ENCODE assay signal across 1 cellular context in the genomic region with DNA sequence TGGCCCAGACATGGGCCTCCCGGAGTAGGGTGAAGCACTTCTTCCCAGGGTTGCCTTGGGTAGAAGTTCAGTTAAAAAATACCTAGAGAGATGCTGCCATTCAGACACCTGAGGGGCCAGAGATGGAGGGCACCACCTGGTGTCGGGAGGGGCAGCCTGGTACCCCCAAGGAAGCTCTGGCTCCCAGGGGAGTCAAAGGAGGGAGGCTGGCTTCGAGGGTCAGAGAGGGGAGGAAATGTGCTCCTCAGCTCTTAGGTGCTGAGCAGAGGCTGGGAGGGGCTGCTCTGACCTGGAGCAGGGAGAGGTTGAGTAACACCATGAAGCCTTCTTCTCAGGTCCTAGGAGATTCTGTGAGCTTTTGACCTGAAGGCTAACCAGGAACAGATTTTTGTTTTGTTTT.
TF ChIP-seq lines count a peak whose summit lies in the region.

No MANE protein-coding gene starts in this region.

TF ChIP-seq in HCT116, 20 proteins besides CTCF, POLR2A, EP300 and RAD21 (continued from another document):
- TF ChIP-seq ZFX (IDR thresholded peaks at IDR 0.05) = no peak
- TF ChIP-seq, protein P1, sequence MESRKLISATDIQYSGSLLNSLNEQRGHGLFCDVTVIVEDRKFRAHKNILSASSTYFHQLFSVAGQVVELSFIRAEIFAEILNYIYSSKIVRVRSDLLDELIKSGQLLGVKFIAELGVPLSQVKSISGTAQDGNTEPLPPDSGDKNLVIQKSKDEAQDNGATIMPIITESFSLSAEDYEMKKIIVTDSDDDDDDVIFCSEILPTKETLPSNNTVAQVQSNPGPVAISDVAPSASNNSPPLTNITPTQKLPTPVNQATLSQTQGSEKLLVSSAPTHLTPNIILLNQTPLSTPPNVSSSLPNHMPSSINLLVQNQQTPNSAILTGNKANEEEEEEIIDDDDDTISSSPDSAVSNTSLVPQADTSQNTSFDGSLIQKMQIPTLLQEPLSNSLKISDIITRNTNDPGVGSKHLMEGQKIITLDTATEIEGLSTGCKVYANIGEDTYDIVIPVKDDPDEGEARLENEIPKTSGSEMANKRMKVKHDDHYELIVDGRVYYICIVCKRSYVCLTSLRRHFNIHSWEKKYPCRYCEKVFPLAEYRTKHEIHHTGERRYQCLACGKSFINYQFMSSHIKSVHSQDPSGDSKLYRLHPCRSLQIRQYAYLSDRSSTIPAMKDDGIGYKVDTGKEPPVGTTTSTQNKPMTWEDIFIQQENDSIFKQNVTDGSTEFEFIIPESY (IDR thresholded peaks at IDR 0.05; ENCODE audit: extremely low read depth, insufficient replicate concordance, low read length) = no peak
- TF ChIP-seq CBX3 (IDR thresholded peaks at IDR 0.05; ENCODE audit: low read depth) = no peak
